ENCODE assay signal across 3 cellular contexts in genomic region chr17:19937522-19937921, GRCh38.
TF ChIP-seq lines count a peak whose summit lies in the region.

No MANE protein-coding gene starts in this region.

TF ChIP-seq in IMR-90, 13 proteins besides CTCF, POLR2A, EP300 and RAD21:
- TF ChIP-seq CEBPB (IDR thresholded peaks at IDR 0.05; ENCODE audit: low read depth, low read length) (peak; percentile 69), SMC3 (IDR thresholded peaks at IDR 0.05; ENCODE audit: low read depth, low read length) (no peak)

TF ChIP-seq in K562, 482 proteins besides CTCF, POLR2A, EP300 and RAD21:
- TF ChIP-seq CEBPB (tag; IDR thresholded peaks at IDR 0.05), result peak; percentile 50; the same call in 1 of the 2 replicates
- no peak for TF ChIP-seq SMAD4 (CRISPR knock-in tag; conservative IDR thresholded peaks at IDR 0.05)

TF ChIP-seq in HepG2, 621 proteins besides CTCF, POLR2A, EP300 and RAD21:
- TF ChIP-seq CEBPG (CRISPR knock-in tag; IDR thresholded peaks at IDR 0.05), result peak; percentile 37; the same call in 1 of the 2 replicates
- TF ChIP-seq FOXA3 (CRISPR knock-in tag; IDR thresholded peaks at IDR 0.05), result peak; percentile 48; the same call in 1 of the 2 replicates
- TF ChIP-seq MTA3 (CRISPR knock-in tag; IDR thresholded peaks at IDR 0.05), result no peak
- TF ChIP-seq CEBPB (IDR thresholded peaks at IDR 0.05; ENCODE audit: borderline replicate concordance, low read depth, low read length), result peak; percentile 70
- TF ChIP-seq ZBTB49 (CRISPR knock-in tag; IDR thresholded peaks at IDR 0.05; ENCODE audit: borderline replicate concordance), result no peak
- TF ChIP-seq STAT5B (CRISPR knock-in tag; IDR thresholded peaks at IDR 0.05), result no peak
- no peak for TF ChIP-seq DPF2 (CRISPR knock-in tag; IDR thresholded peaks at IDR 0.05; ENCODE audit: borderline replicate concordance, low read depth)
- no peak for TF ChIP-seq SOX13 (IDR thresholded peaks at IDR 0.05)
- TF ChIP-seq SOX13 (CRISPR knock-in tag; conservative IDR thresholded peaks at IDR 0.05 in 1 of 2, IDR thresholded peaks at IDR 0.05 in 1 of 2), result peak in 1 of 2 experiments; percentile 74; a peak in 2 of 4 replicates
- TF ChIP-seq SOX5 (CRISPR knock-in tag; IDR thresholded peaks at IDR 0.05; ENCODE audit: borderline replicate concordance), result peak; percentile 56; the same call in 1 of the 2 replicates
- no peak for TF ChIP-seq SOX6 (IDR thresholded peaks at IDR 0.05)
- TF ChIP-seq SOX6 (CRISPR knock-in tag; IDR thresholded peaks at IDR 0.05), result peak; percentile 40; the same call in 1 of the 2 replicates
- no peak for TF ChIP-seq ZNF674 (CRISPR knock-in tag; IDR thresholded peaks at IDR 0.05; ENCODE audit: low read depth)
- TF ChIP-seq ZFP41 (CRISPR knock-in tag; IDR thresholded peaks at IDR 0.05; ENCODE audit: borderline replicate concordance), result no peak
- TF ChIP-seq HES4 (CRISPR knock-in tag; IDR thresholded peaks at IDR 0.05; ENCODE audit: borderline replicate concordance), result no peak
- TF ChIP-seq HNRNPL (IDR thresholded peaks at IDR 0.05; ENCODE audit: low read depth, low read length), result no peak
- no peak for TF ChIP-seq ZMYM4 (CRISPR knock-in tag; IDR thresholded peaks at IDR 0.05)
- no peak for TF ChIP-seq MZF1 (CRISPR knock-in tag; IDR thresholded peaks at IDR 0.05; ENCODE audit: borderline replicate concordance)
- TF ChIP-seq FOXA1 (IDR thresholded peaks at IDR 0.05), result no peak
- 0 out of 2 replicates have a peak, but pooled peaks have one; percentile 33 for TF ChIP-seq FOXA1 (CRISPR knock-in tag; IDR thresholded peaks at IDR 0.05)
- no peak for TF ChIP-seq CREBL2 (CRISPR knock-in tag; IDR thresholded peaks at IDR 0.05; ENCODE audit: borderline replicate concordance)
- TF ChIP-seq ZNF747 (CRISPR knock-in tag; IDR thresholded peaks at IDR 0.05; ENCODE audit: borderline replicate concordance), result no peak
- TF ChIP-seq TBX3 (IDR thresholded peaks at IDR 0.05; ENCODE audit: borderline replicate concordance), result no peak
